ENCODE assay signal across 1 cellular context in the genomic region with DNA sequence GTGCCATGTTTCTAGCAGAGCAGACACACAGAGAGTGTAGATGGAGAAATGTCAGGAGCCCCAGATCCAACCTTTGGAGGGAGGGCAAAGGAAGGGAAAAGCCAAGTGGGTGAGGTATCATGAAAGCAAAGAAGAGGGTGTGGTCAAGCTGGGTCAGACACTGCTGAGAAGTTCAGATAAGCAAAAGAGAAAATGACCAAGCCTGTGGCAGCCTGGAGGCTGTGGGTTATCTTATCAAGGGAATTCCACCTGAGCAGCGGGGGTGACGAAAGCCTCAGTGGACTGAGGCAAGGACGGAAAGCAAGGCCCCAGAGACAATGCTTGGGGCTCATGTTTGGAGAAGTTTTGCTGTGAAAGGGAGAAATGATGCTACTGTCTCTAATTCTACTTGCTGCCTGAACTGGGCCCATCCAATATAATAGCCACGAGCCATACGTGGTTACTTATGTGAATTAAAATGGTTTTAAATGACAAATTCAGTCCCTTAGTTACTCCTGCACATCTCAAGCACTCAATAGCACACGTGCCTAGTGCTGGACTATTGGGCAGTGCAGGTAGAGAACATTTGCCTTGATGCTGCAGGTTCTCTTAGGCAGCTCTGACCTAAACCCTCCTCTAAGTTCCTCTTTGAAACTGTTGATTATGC.
TF ChIP-seq lines count a peak whose summit lies in the region.

No MANE protein-coding gene starts in this region.

TF ChIP-seq in K562, 482 proteins besides CTCF, POLR2A, EP300 and RAD21 (continued from another document and continues in another):
- TF ChIP-seq, protein P1, sequence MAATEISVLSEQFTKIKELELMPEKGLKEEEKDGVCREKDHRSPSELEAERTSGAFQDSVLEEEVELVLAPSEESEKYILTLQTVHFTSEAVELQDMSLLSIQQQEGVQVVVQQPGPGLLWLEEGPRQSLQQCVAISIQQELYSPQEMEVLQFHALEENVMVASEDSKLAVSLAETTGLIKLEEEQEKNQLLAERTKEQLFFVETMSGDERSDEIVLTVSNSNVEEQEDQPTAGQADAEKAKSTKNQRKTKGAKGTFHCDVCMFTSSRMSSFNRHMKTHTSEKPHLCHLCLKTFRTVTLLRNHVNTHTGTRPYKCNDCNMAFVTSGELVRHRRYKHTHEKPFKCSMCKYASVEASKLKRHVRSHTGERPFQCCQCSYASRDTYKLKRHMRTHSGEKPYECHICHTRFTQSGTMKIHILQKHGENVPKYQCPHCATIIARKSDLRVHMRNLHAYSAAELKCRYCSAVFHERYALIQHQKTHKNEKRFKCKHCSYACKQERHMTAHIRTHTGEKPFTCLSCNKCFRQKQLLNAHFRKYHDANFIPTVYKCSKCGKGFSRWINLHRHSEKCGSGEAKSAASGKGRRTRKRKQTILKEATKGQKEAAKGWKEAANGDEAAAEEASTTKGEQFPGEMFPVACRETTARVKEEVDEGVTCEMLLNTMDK (IDR thresholded peaks at IDR 0.05; ENCODE audit: borderline replicate concordance, insufficient read depth, low read depth, low read length, poor library complexity, severe bottlenecking) = no peak
- TF ChIP-seq CBX3 (IDR thresholded peaks at IDR 0.05; ENCODE audit: borderline replicate concordance in 1 of 2, low read length in 2 of 2) (peak in 1 of 2 experiments; percentile 94; a peak in 2 of 3 replicates), U2AF1 (optimal IDR thresholded peaks at IDR 0.05; ENCODE audit: low read depth, low read length) (no peak), SP1 (CRISPR knock-in tag; IDR thresholded peaks at IDR 0.05) (peak; percentile 91), ZC3H8 (IDR thresholded peaks at IDR 0.05) (no peak), SP2 (IDR thresholded peaks at IDR 0.05; ENCODE audit: extremely low read depth, low read depth, low read length, poor library complexity, severe bottlenecking) (no peak), CBFB (CRISPR knock-in tag; IDR thresholded peaks at IDR 0.05) (0 out of 2 replicates have a peak, but pooled peaks have one; percentile 46), ETS1 (conservative IDR thresholded peaks at IDR 0.05; ENCODE audit: control insufficient read depth, low read depth, low read length) (peak; percentile 84), SMARCA5 (IDR thresholded peaks at IDR 0.05) (no peak), ZNF140 (CRISPR knock-in tag; IDR thresholded peaks at IDR 0.05) (no peak), ZNF407 (IDR thresholded peaks at IDR 0.05; ENCODE audit: low read depth) (no peak), THAP7 (CRISPR knock-in tag; IDR thresholded peaks at IDR 0.05) (no peak), CCAR2 (IDR thresholded peaks at IDR 0.05; ENCODE audit: low read depth, low read length) (no peak), ZFP30 (CRISPR knock-in tag; IDR thresholded peaks at IDR 0.05; ENCODE audit: borderline replicate concordance) (no peak), NCOA2 (IDR thresholded peaks at IDR 0.05; ENCODE audit: partially characterized antibody in 2 of 2) (no peak), BMI1 (IDR thresholded peaks at IDR 0.05; ENCODE audit: low read length) (no peak), CAMTA2 (CRISPR knock-in tag; conservative IDR thresholded peaks at IDR 0.05) (no peak), XRCC3 (IDR thresholded peaks at IDR 0.05) (no peak), FOXM1 (IDR thresholded peaks at IDR 0.05; ENCODE audit: low read depth) (peak; percentile 97), FOXM1 (CRISPR knock-in tag; IDR thresholded peaks at IDR 0.05; ENCODE audit: low read depth) (no peak), TEAD4 (IDR thresholded peaks at IDR 0.05; ENCODE audit: low read length) (peak; percentile 99), TEAD4 (CRISPR knock-in tag; IDR thresholded peaks at IDR 0.05; ENCODE audit: borderline replicate concordance) (no peak), ZNF431 (CRISPR knock-in tag; IDR thresholded peaks at IDR 0.05) (peak; percentile 70; the same call in 1 of the 2 replicates), HOXB6 (CRISPR knock-in tag; IDR thresholded peaks at IDR 0.05; ENCODE audit: borderline replicate concordance) (no peak), FIP1L1 (IDR thresholded peaks at IDR 0.05; ENCODE audit: low read depth, low read length, poor library complexity, severe bottlenecking) (no peak), ARNT (IDR thresholded peaks at IDR 0.05) (peak; percentile 97 to 99), MED1 (CRISPR knock-in tag; IDR thresholded peaks at IDR 0.05; ENCODE audit: borderline replicate concordance) (no peak), MBD2 (IDR thresholded peaks at IDR 0.05; ENCODE audit: borderline replicate concordance, low read depth) (peak; percentile 95)
- TF ChIP-seq, protein P2, sequence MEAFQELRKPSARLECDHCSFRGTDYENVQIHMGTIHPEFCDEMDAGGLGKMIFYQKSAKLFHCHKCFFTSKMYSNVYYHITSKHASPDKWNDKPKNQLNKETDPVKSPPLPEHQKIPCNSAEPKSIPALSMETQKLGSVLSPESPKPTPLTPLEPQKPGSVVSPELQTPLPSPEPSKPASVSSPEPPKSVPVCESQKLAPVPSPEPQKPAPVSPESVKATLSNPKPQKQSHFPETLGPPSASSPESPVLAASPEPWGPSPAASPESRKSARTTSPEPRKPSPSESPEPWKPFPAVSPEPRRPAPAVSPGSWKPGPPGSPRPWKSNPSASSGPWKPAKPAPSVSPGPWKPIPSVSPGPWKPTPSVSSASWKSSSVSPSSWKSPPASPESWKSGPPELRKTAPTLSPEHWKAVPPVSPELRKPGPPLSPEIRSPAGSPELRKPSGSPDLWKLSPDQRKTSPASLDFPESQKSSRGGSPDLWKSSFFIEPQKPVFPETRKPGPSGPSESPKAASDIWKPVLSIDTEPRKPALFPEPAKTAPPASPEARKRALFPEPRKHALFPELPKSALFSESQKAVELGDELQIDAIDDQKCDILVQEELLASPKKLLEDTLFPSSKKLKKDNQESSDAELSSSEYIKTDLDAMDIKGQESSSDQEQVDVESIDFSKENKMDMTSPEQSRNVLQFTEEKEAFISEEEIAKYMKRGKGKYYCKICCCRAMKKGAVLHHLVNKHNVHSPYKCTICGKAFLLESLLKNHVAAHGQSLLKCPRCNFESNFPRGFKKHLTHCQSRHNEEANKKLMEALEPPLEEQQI (IDR thresholded peaks at IDR 0.05) = peak; percentile 92
- TF ChIP-seq, protein P3, sequence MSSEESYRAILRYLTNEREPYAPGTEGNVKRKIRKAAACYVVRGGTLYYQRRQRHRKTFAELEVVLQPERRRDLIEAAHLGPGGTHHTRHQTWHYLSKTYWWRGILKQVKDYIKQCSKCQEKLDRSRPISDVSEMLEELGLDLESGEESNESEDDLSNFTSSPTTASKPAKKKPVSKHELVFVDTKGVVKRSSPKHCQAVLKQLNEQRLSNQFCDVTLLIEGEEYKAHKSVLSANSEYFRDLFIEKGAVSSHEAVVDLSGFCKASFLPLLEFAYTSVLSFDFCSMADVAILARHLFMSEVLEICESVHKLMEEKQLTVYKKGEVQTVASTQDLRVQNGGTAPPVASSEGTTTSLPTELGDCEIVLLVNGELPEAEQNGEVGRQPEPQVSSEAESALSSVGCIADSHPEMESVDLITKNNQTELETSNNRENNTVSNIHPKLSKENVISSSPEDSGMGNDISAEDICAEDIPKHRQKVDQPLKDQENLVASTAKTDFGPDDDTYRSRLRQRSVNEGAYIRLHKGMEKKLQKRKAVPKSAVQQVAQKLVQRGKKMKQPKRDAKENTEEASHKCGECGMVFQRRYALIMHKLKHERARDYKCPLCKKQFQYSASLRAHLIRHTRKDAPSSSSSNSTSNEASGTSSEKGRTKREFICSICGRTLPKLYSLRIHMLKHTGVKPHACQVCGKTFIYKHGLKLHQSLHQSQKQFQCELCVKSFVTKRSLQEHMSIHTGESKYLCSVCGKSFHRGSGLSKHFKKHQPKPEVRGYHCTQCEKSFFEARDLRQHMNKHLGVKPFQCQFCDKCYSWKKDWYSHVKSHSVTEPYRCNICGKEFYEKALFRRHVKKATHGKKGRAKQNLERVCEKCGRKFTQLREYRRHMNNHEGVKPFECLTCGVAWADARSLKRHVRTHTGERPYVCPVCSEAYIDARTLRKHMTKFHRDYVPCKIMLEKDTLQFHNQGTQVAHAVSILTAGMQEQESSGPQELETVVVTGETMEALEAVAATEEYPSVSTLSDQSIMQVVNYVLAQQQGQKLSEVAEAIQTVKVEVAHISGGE (CRISPR knock-in tag; IDR thresholded peaks at IDR 0.05) = peak in 2 of 3 experiments; percentile 20 to 86; a peak in 3 of 6 replicates
- TF ChIP-seq, protein P4, sequence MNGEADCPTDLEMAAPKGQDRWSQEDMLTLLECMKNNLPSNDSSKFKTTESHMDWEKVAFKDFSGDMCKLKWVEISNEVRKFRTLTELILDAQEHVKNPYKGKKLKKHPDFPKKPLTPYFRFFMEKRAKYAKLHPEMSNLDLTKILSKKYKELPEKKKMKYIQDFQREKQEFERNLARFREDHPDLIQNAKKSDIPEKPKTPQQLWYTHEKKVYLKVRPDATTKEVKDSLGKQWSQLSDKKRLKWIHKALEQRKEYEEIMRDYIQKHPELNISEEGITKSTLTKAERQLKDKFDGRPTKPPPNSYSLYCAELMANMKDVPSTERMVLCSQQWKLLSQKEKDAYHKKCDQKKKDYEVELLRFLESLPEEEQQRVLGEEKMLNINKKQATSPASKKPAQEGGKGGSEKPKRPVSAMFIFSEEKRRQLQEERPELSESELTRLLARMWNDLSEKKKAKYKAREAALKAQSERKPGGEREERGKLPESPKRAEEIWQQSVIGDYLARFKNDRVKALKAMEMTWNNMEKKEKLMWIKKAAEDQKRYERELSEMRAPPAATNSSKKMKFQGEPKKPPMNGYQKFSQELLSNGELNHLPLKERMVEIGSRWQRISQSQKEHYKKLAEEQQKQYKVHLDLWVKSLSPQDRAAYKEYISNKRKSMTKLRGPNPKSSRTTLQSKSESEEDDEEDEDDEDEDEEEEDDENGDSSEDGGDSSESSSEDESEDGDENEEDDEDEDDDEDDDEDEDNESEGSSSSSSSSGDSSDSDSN (IDR thresholded peaks at IDR 0.05; ENCODE audit: borderline replicate concordance in 1 of 2, low read depth in 2 of 2, low read length in 2 of 2) = no peak
